In the genomic region with DNA sequence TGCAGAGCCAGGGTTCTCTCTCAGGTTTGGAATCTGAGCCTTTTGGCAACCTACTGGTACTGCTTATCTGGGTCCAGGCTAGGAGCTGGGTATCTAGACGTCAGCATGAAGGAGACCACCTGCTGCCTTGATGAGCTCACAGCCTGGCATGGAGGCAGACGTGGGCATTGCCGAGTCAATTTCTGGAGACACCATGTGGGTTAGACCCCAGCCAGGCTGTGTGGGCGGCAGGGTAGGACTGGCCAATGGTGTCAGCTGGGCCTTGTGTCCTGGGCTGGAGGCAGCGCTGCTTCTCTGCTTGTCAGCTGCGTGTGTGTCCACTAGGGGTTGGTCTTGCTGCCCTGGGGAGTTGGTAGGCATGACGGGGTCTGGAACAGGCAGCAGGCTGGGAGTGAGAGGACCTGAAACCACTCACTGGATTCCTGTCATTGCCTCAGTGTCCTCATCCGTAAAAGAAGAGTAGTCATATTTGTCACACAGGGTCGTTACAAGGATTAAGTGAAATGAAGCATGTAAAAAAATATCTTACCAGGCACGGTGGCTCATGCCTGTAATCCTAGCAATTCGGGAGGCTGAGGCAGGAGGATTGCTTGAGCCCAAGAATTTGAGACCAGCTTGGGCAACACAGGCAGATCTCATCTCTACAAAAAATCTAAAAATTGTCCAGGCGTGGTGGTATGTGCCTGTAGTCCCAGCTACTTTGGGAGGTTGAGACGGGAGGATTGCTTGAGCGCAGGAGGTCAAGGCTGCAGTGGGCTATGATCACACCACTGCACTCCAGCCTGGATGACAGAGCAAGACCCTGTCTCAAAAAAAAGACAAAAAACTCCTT, we compare ENCODE assay signal across 13 cellular contexts. TPM values are rescaled to one million over a fixed set of nuclear protein-coding genes. Genes with fewer than 3 reads are reported as not detected.
DNase-seq lines count a peak whose midpoint lies in the region; TF ChIP-seq lines count a peak whose summit lies in the region.
"Had no signal": no experiment of that assay in that cellular context is flagged by ENCODE, and none has a peak within 500 bp of the region (broad histone marks: within the 10 kb centered on the region; RNA-seq: fewer than 3 reads in every experiment).

No MANE protein-coding gene starts in this region.

- no peak for TF ChIP-seq POLR2A in NB4 (IDR thresholded peaks at IDR 0.05; ENCODE audit: extremely low read depth, insufficient read length)
- no peak for TF ChIP-seq POLR2A in esophagus squamous epithelium (IDR thresholded peaks at IDR 0.05)

- DNase-seq in AG04450 (ENCODE audit: low read depth, low spot score) (no peak), NB4 (ENCODE audit: low read depth) (peak; percentile 28), esophagus squamous epithelium (lab: John Stamatoyannopoulos, UW) (no peak), osteocyte (ENCODE audit: extremely low spot score, unreplicated experiment) (no peak), foreskin fibroblast (no peak), anterior cingulate cortex (lab: John Stamatoyannopoulos, UW) (no peak)
- DNase-seq in activated T-cell treated with anti-CD3 and anti-CD28 coated beads, Interleukin-2, amount 50 U/mL, for 24 hours = no peak
- no peak for DNase-seq in stimulated activated naive CD4-positive, alpha-beta T cell treated with Interleukin-2 at 50 U/mL for 16 hours (lab: John Stamatoyannopoulos, UW)
- DNase-seq: naive thymus-derived CD8-positive, alpha-beta T cell; SW 1271 had no signal

- CTCF ChIA-PET in AG04450 (lab: Charles Lee) = interaction anchor here (0.6 to 6.2 kb wide), 4 partner anchors 12 to 77 kb away, joined by 3 to 30 read pairs (median 4); no protein-coding TSS in a partner anchor

- H3K4me1 Mint-ChIP-seq in osteocyte (ENCODE audit: unreplicated experiment) = peaks cover 55% of the 10 kb centered on the region
- H3K4me1 Mint-ChIP-seq in activated T-cell treated with anti-CD3 and anti-CD28 coated beads, Interleukin-2, amount 50 U/mL, for 24 hours (ENCODE audit: low read depth) = peaks cover 26% of the 10 kb centered on the region

- no peak overlapping the region for H3K4me3 Mint-ChIP-seq in osteocyte (ENCODE audit: unreplicated experiment)
- H3K4me3 Mint-ChIP-seq in activated T-cell treated with anti-CD3 and anti-CD28 coated beads, Interleukin-2, amount 50 U/mL, for 24 hours = no peak overlapping the region
- H3K4me3 Mint-ChIP-seq: naive thymus-derived CD8-positive, alpha-beta T cell had no signal

- no peaks in the 10 kb centered on the region for H3K36me3 Mint-ChIP-seq in osteocyte (ENCODE audit: unreplicated experiment)
- H3K36me3 Mint-ChIP-seq in activated T-cell treated with anti-CD3 and anti-CD28 coated beads, Interleukin-2, amount 50 U/mL, for 24 hours (ENCODE audit: low read depth) = no peaks in the 10 kb centered on the region
- H3K36me3 Mint-ChIP-seq: naive thymus-derived CD8-positive, alpha-beta T cell had no signal

- peak overlapping the region; percentile 55 for H3K27ac ChIP-seq in AG04450 (ENCODE audit: low read depth, low read length)
- peak overlapping the region in 3 of 4 donors; percentile 25 to 93 (median 90) for H3K27ac ChIP-seq in esophagus squamous epithelium

- no peaks in the 10 kb centered on the region for H3K27me3 Mint-ChIP-seq in osteocyte (ENCODE audit: unreplicated experiment)
- H3K27me3 Mint-ChIP-seq in activated T-cell treated with anti-CD3 and anti-CD28 coated beads, Interleukin-2, amount 50 U/mL, for 24 hours = no peaks in the 10 kb centered on the region
- H3K27me3 Mint-ChIP-seq: naive thymus-derived CD8-positive, alpha-beta T cell had no signal

- intact Hi-C loops in esophagus squamous epithelium (cut with DNase I) = no loop called here

- H3K9me3 Mint-ChIP-seq in osteocyte (ENCODE audit: unreplicated experiment) = no peaks in the 10 kb centered on the region
- H3K9me3 Mint-ChIP-seq in activated T-cell treated with anti-CD3 and anti-CD28 coated beads, Interleukin-2, amount 50 U/mL, for 24 hours = no peaks in the 10 kb centered on the region
- H3K9me3 Mint-ChIP-seq: naive thymus-derived CD8-positive, alpha-beta T cell had no signal

- peaks cover 30 to 76% (median 46%) of the 10 kb centered on the region in 3 donors for H3K4me1 ChIP-seq in esophagus squamous epithelium

- H3K9me3 ChIP-seq in AG04450 (ENCODE audit: control insufficient read depth, insufficient read depth, low read length) = no peaks in the 10 kb centered on the region
- H3K9me3 ChIP-seq in esophagus squamous epithelium = no peaks in the 10 kb centered on the region

- WGBS in esophagus squamous epithelium, 2 donors = 80 to 81% methylated on average over 10 to 14 of the region's 14 CpGs

- H3K27me3 ChIP-seq in AG04450 (ENCODE audit: control insufficient read depth, insufficient read depth, low read length) (no peaks in the 10 kb centered on the region), esophagus squamous epithelium (no peaks in the 10 kb centered on the region)

- H3K27ac Mint-ChIP-seq in osteocyte (ENCODE audit: unreplicated experiment) = peak overlapping the region; percentile 91
- no peak overlapping the region for H3K27ac Mint-ChIP-seq in activated T-cell treated with anti-CD3 and anti-CD28 coated beads, Interleukin-2, amount 50 U/mL, for 24 hours

- H3K36me3 ChIP-seq in esophagus squamous epithelium = no peaks in the 10 kb centered on the region

- POLR2A ChIA-PET in AG04450 (lab: Yijun Ruan, JAX) = interaction anchor here (0.5 to 1.9 kb wide), 2 partner anchors 42 to 93 kb away, joined by 3 to 10 read pairs; a partner anchor contains a TSS

- no peak overlapping the region for H3K4me3 ChIP-seq in AG04450 (ENCODE audit: low read depth, low read length)
- no peak overlapping the region for H3K4me3 ChIP-seq in NB4 (ENCODE audit: low read depth, low read length)
- no peak overlapping the region for H3K4me3 ChIP-seq in esophagus squamous epithelium
- H3K4me3 ChIP-seq in foreskin fibroblast (ENCODE audit: low read depth in 1 of 2, low read length in 2 of 2) = no peak overlapping the region

- TF ChIP-seq CTCF in AG04450 (IDR thresholded peaks at IDR 0.05; ENCODE audit: low read depth, low read length) = no peak
- TF ChIP-seq CTCF in NB4 (IDR thresholded peaks at IDR 0.05; ENCODE audit: low read depth, low read length) = peak; percentile 10
- TF ChIP-seq CTCF in esophagus squamous epithelium (IDR thresholded peaks at IDR 0.05) = no peak
- no peak for TF ChIP-seq CTCF in osteocyte (IDR thresholded peaks at IDR 0.05)
- no peak for TF ChIP-seq CTCF in foreskin fibroblast (IDR thresholded peaks at IDR 0.05; ENCODE audit: low read depth, low read length)

RNA-seq across cellular contexts. Expression of a gene that starts 31.7 kb away (rescaled TPM):
- 0.05 and 0.06 TPM in 2 replicates for polyA plus RNA-seq in AG04450 (2011; rRNA removed)
- not detected in 2 replicates for polyA minus RNA-seq in AG04450 (2011; rRNA and poly(A)+ RNA removed)
- under 1 TPM in 1 of 4 donors, not detected in 3; 0.79 TPM for total RNA-seq in esophagus squamous epithelium
- total RNA-seq in osteocyte = not detected in 2 replicates
- total RNA-seq: naive thymus-derived CD8-positive, alpha-beta T cell had no signal
- polyA plus RNA-seq: naive thymus-derived CD8-positive, alpha-beta T cell had no signal

RNA-seq across cellular contexts. Expression of a gene that starts 42.2 kb away (rescaled TPM):
- 15.5 and 20.3 TPM in 2 replicates for polyA plus RNA-seq in AG04450 (2011; rRNA removed)
- 7.9 and 9.6 TPM in 2 replicates for polyA minus RNA-seq in AG04450 (2011; rRNA and poly(A)+ RNA removed)
- total RNA-seq in esophagus squamous epithelium (1 to 10 TPM; 4.3 to 8.5 (median 5.8) TPM), osteocyte (25.6 and 27.7 TPM in 2 replicates)

RNA-seq across cellular contexts. Expression of a gene that starts 42.7 kb away (rescaled TPM):
- 71.5 and 80.2 TPM in 2 replicates for polyA plus RNA-seq in AG04450 (2011; rRNA removed)
- 144 and 158 TPM in 2 replicates for polyA minus RNA-seq in AG04450 (2011; rRNA and poly(A)+ RNA removed)
- total RNA-seq in esophagus squamous epithelium (10 to 100 TPM; 57.7 to 93.3 (median 65.1) TPM), osteocyte (70.1 and 71.1 TPM in 2 replicates)

RNA-seq across cellular contexts. Expression of a gene that starts 43.3 kb away (rescaled TPM):
- polyA plus RNA-seq in AG04450 (2011; rRNA removed) = 0.41 and 0.53 TPM in 2 replicates
- polyA minus RNA-seq in AG04450 (2011; rRNA and poly(A)+ RNA removed) = 0.55 and 0.61 TPM in 2 replicates
- total RNA-seq in esophagus squamous epithelium (1 to 10 TPM in 3 of 4 donors, under 1 TPM in 1; 0.62 to 1.1 (median 1.1) TPM), osteocyte (not detected in 2 replicates)
- total RNA-seq: activated CD8-positive, alpha-beta memory T cell treated with anti-CD3 and anti-CD28 coated beads for 36 hours; naive thymus-derived CD8-positive, alpha-beta T cell had no signal
- polyA plus RNA-seq: naive thymus-derived CD8-positive, alpha-beta T cell had no signal

RNA-seq across cellular contexts. Expression of a gene that starts 48.6 kb away (rescaled TPM):
- not detected in 2 replicates for polyA plus RNA-seq in AG04450 (2011; rRNA removed)
- not detected in 2 replicates for polyA minus RNA-seq in AG04450 (2011; rRNA and poly(A)+ RNA removed)
- total RNA-seq in esophagus squamous epithelium = not detected
- not detected in 2 replicates for total RNA-seq in osteocyte
- total RNA-seq: activated CD8-positive, alpha-beta memory T cell treated with anti-CD3 and anti-CD28 coated beads for 36 hours; naive thymus-derived CD8-positive, alpha-beta T cell; urinary bladder had no signal
- polyA plus RNA-seq: BJ; naive thymus-derived CD8-positive, alpha-beta T cell; urinary bladder had no signal
